Comparison of ENCODE assay signal across 8 cellular contexts in genomic region chr3:50436063-50436674, GRCh38.
DNase-seq lines count a peak whose midpoint lies in the region; ATAC-seq and TF ChIP-seq lines count a peak whose summit lies in the region.

No MANE protein-coding gene starts in this region.

- peaks cover 3 to 15% (median 8%) of the 10 kb centered on the region in 4 donors for H3K4me1 ChIP-seq in stomach

- WGBS in stomach, 5 donors: 7 to 56% (median 12%) methylated on average over 2 to 5 of the region's 5 CpGs; no CpG with 5 or more reads in 1 of the 5 donors

- H3K27me3 ChIP-seq in stomach: no peaks in the 10 kb centered on the region

- intact Hi-C loops in stomach (cut with DNase I; ENCODE audit: low total_unique reads): loop anchor here (5.0 kb wide), 1 partner anchor 106 kb away; no protein-coding TSS in a partner anchor

- H3K27ac Mint-ChIP-seq in nephron progenitor cell: no peak overlapping the region

- H3K4me3 Mint-ChIP-seq in nephron progenitor cell: no peak overlapping the region

- TF ChIP-seq CTCF in AG10803 (conservative IDR thresholded peaks at IDR 0.05; ENCODE audit: low read length) (peak; percentile 62), GM20000 (IDR thresholded peaks at IDR 0.05; ENCODE audit: extremely low read depth, missing control alignments) (peak; percentile 79), nephron progenitor cell (IDR thresholded peaks at IDR 0.05) (peak; percentile 93), stomach (IDR thresholded peaks at IDR 0.05) (peak in 5 of 7 experiments; percentile 79 to 95 (median 92))

- DNase-seq in AG10803 (ENCODE audit: low read depth): no peak
- DNase-seq in GM20000 (ENCODE audit: low spot score): peak; percentile 82
- peak; percentile 47 for DNase-seq in NCI-H69 (lab: John Stamatoyannopoulos, UW)
- peak; percentile 79 for DNase-seq in activated CD8-positive, alpha-beta memory T cell treated with anti-CD3 and anti-CD28 coated beads, Interleukin-2, amount 50 U/mL, for 4 hours
- peak; percentile 88 for DNase-seq in nephron progenitor cell
- peak; percentile 90 for DNase-seq in stomach

- no peak for TF ChIP-seq POLR2A in stomach (IDR thresholded peaks at IDR 0.05)

- TF ChIP-seq EP300 in stomach (IDR thresholded peaks at IDR 0.05): no peak

- peaks cover 54% of the 10 kb centered on the region for H3K27me3 Mint-ChIP-seq in nephron progenitor cell (ENCODE audit: low read depth, poor library complexity)

- no peak overlapping the region for H3K27ac ChIP-seq in stomach

- no peaks in the 10 kb centered on the region for H3K36me3 Mint-ChIP-seq in nephron progenitor cell (ENCODE audit: low read depth)

- no peaks in the 10 kb centered on the region for H3K9me3 Mint-ChIP-seq in nephron progenitor cell

- no peaks in the 10 kb centered on the region for H3K9me3 ChIP-seq in stomach

- H3K4me3 ChIP-seq in AG10803 (ENCODE audit: low read length) (no peak overlapping the region), stomach (no peak overlapping the region)

- ATAC-seq in esophagus mucosa (peak; percentile 81), GM21367 (IDR thresholded peaks at IDR 0.05; ENCODE audit: unreplicated experiment) (no peak)

- peaks cover 5% of the 10 kb centered on the region for H3K4me1 Mint-ChIP-seq in nephron progenitor cell

- H3K36me3 ChIP-seq in stomach: no peaks in the 10 kb centered on the region
